Comparison of ENCODE assay signal across 1 cellular context in the genomic region with DNA sequence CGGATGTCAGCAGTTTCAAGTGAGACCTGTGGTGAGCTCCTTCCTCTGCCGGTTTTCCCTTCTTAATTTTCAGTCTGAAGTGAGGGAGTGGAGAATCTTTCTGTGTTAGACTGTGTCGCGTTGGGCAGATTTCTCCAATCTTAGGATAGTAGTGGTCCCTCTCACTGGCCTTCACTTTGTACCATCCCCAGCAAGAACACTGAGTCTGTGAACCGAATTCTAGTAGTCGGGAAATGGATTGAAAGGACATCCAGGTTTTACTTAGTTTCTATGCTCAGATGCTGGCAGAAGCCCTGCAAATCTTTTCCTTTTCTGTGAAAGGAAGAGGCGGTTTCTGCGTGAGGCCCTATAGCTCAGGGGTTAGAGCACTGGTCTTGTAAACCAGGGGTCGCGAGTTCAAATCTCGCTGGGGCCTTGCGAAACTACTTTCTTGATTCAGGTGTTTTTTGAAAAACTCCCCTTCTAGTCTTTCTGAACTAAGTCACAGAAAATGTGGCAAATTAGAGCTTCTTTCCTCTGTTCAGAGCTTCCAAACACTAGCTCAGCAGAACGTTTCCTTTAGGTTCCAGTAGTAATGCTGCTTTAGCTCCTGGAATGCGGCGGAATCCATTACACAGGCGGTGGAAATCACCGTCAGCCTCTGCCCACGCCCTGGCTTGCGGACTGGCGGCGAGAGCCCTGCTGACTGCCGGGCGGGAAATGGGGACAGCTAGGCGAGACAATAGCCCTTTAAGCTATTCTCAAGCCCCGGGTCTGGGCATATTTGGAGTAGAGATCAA.
TF ChIP-seq lines count a peak whose summit lies in the region.

No MANE protein-coding gene starts in this region.

TF ChIP-seq in HepG2, 621 proteins besides CTCF, POLR2A, EP300 and RAD21 (continued from another document and continues in another):
- TF ChIP-seq, protein P1, sequence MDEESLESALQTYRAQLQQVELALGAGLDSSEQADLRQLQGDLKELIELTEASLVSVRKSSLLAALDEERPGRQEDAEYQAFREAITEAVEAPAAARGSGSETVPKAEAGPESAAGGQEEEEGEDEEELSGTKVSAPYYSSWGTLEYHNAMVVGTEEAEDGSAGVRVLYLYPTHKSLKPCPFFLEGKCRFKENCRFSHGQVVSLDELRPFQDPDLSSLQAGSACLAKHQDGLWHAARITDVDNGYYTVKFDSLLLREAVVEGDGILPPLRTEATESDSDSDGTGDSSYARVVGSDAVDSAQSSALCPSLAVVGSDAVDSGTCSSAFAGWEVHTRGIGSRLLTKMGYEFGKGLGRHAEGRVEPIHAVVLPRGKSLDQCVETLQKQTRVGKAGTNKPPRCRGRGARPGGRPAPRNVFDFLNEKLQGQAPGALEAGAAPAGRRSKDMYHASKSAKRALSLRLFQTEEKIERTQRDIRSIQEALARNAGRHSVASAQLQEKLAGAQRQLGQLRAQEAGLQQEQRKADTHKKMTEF (CRISPR knock-in tag; IDR thresholded peaks at IDR 0.05), result peak; percentile 82
- TF ChIP-seq MTF2 (CRISPR knock-in tag; IDR thresholded peaks at IDR 0.05; ENCODE audit: borderline replicate concordance) (no peak), FOXK2 (IDR thresholded peaks at IDR 0.05) (no peak), ZSCAN22 (CRISPR knock-in tag; IDR thresholded peaks at IDR 0.05) (peak; percentile 42; the same call in 1 of the 2 replicates), KDM3A (CRISPR knock-in tag; IDR thresholded peaks at IDR 0.05; ENCODE audit: low read depth) (peak; percentile 11; the same call in 1 of the 2 replicates), HDAC1 (CRISPR knock-in tag; IDR thresholded peaks at IDR 0.05) (peak; percentile 56; the same call in 1 of the 2 replicates), ZKSCAN8 (CRISPR knock-in tag; IDR thresholded peaks at IDR 0.05; ENCODE audit: borderline replicate concordance) (peak; percentile 45; the same call in 1 of the 2 replicates), MXI1 (IDR thresholded peaks at IDR 0.05; ENCODE audit: borderline replicate concordance, low read depth, low read length) (no peak; the same call in 2 of the 3 replicates), NKX3-1 (CRISPR knock-in tag; IDR thresholded peaks at IDR 0.05) (0 out of 2 replicates have a peak, but pooled peaks have one; percentile 85), ONECUT2 (CRISPR knock-in tag; IDR thresholded peaks at IDR 0.05) (0 out of 2 replicates have a peak, but pooled peaks have one; percentile 11), KLF15 (CRISPR knock-in tag; IDR thresholded peaks at IDR 0.05; ENCODE audit: borderline replicate concordance) (peak; percentile 21; the same call in 1 of the 2 replicates), BCL6 (CRISPR knock-in tag; IDR thresholded peaks at IDR 0.05) (peak; percentile 25; the same call in 1 of the 2 replicates), KAT7 (CRISPR knock-in tag; IDR thresholded peaks at IDR 0.05; ENCODE audit: borderline replicate concordance) (no peak), ZBTB20 (CRISPR knock-in tag; IDR thresholded peaks at IDR 0.05; ENCODE audit: borderline replicate concordance, low read depth) (peak; percentile 78; the same call in 1 of the 2 replicates), NPAS2 (CRISPR knock-in tag; IDR thresholded peaks at IDR 0.05; ENCODE audit: borderline replicate concordance) (no peak), ZNF34 (CRISPR knock-in tag; IDR thresholded peaks at IDR 0.05; ENCODE audit: borderline replicate concordance) (peak; percentile 76; the same call in 1 of the 2 replicates), ZNF775 (CRISPR knock-in tag; IDR thresholded peaks at IDR 0.05; ENCODE audit: borderline replicate concordance) (0 out of 2 replicates have a peak, but pooled peaks have one; percentile 38), ZSCAN30 (CRISPR knock-in tag; IDR thresholded peaks at IDR 0.05) (peak; percentile 33; the same call in 1 of the 2 replicates), ZIK1 (CRISPR knock-in tag; IDR thresholded peaks at IDR 0.05; ENCODE audit: borderline replicate concordance, low read depth) (0 out of 2 replicates have a peak, but pooled peaks have one; percentile 22), ZNF234 (CRISPR knock-in tag; conservative IDR thresholded peaks at IDR 0.05) (0 out of 2 replicates have a peak, but pooled peaks have one; percentile 26), ATM (IDR thresholded peaks at IDR 0.05; ENCODE audit: borderline replicate concordance) (no peak), ZNF570 (CRISPR knock-in tag; IDR thresholded peaks at IDR 0.05; ENCODE audit: borderline replicate concordance) (no peak; the same call in 1 of the 2 replicates), RFXAP (CRISPR knock-in tag; IDR thresholded peaks at IDR 0.05; ENCODE audit: borderline replicate concordance) (peak; percentile 75), ZNF263 (CRISPR knock-in tag; IDR thresholded peaks at IDR 0.05) (0 out of 2 replicates have a peak, but pooled peaks have one; percentile 45), HNF1B (CRISPR knock-in tag; IDR thresholded peaks at IDR 0.05) (peak; percentile 65), ZNF407 (CRISPR knock-in tag; IDR thresholded peaks at IDR 0.05; ENCODE audit: not compliant biosample characterization) (no peak), NR2F2 (IDR thresholded peaks at IDR 0.05; ENCODE audit: borderline replicate concordance, low read depth) (no peak)
- TF ChIP-seq, protein P2, sequence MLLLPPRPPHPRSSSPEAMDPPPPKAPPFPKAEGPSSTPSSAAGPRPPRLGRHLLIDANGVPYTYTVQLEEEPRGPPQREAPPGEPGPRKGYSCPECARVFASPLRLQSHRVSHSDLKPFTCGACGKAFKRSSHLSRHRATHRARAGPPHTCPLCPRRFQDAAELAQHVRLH (CRISPR knock-in tag; IDR thresholded peaks at IDR 0.05; ENCODE audit: borderline replicate concordance, low read depth), result peak; percentile 91
- TF ChIP-seq, protein P3, sequence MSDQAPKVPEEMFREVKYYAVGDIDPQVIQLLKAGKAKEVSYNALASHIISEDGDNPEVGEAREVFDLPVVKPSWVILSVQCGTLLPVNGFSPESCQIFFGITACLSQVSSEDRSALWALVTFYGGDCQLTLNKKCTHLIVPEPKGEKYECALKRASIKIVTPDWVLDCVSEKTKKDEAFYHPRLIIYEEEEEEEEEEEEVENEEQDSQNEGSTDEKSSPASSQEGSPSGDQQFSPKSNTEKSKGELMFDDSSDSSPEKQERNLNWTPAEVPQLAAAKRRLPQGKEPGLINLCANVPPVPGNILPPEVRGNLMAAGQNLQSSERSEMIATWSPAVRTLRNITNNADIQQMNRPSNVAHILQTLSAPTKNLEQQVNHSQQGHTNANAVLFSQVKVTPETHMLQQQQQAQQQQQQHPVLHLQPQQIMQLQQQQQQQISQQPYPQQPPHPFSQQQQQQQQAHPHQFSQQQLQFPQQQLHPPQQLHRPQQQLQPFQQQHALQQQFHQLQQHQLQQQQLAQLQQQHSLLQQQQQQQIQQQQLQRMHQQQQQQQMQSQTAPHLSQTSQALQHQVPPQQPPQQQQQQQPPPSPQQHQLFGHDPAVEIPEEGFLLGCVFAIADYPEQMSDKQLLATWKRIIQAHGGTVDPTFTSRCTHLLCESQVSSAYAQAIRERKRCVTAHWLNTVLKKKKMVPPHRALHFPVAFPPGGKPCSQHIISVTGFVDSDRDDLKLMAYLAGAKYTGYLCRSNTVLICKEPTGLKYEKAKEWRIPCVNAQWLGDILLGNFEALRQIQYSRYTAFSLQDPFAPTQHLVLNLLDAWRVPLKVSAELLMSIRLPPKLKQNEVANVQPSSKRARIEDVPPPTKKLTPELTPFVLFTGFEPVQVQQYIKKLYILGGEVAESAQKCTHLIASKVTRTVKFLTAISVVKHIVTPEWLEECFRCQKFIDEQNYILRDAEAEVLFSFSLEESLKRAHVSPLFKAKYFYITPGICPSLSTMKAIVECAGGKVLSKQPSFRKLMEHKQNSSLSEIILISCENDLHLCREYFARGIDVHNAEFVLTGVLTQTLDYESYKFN (CRISPR knock-in tag; conservative IDR thresholded peaks at IDR 0.05), result peak; percentile 45; the same call in 1 of the 2 replicates
- TF ChIP-seq, protein P4, sequence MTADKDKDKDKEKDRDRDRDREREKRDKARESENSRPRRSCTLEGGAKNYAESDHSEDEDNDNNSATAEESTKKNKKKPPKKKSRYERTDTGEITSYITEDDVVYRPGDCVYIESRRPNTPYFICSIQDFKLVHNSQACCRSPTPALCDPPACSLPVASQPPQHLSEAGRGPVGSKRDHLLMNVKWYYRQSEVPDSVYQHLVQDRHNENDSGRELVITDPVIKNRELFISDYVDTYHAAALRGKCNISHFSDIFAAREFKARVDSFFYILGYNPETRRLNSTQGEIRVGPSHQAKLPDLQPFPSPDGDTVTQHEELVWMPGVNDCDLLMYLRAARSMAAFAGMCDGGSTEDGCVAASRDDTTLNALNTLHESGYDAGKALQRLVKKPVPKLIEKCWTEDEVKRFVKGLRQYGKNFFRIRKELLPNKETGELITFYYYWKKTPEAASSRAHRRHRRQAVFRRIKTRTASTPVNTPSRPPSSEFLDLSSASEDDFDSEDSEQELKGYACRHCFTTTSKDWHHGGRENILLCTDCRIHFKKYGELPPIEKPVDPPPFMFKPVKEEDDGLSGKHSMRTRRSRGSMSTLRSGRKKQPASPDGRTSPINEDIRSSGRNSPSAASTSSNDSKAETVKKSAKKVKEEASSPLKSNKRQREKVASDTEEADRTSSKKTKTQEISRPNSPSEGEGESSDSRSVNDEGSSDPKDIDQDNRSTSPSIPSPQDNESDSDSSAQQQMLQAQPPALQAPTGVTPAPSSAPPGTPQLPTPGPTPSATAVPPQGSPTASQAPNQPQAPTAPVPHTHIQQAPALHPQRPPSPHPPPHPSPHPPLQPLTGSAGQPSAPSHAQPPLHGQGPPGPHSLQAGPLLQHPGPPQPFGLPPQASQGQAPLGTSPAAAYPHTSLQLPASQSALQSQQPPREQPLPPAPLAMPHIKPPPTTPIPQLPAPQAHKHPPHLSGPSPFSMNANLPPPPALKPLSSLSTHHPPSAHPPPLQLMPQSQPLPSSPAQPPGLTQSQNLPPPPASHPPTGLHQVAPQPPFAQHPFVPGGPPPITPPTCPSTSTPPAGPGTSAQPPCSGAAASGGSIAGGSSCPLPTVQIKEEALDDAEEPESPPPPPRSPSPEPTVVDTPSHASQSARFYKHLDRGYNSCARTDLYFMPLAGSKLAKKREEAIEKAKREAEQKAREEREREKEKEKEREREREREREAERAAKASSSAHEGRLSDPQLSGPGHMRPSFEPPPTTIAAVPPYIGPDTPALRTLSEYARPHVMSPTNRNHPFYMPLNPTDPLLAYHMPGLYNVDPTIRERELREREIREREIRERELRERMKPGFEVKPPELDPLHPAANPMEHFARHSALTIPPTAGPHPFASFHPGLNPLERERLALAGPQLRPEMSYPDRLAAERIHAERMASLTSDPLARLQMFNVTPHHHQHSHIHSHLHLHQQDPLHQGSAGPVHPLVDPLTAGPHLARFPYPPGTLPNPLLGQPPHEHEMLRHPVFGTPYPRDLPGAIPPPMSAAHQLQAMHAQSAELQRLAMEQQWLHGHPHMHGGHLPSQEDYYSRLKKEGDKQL (CRISPR knock-in tag; IDR thresholded peaks at IDR 0.05; ENCODE audit: low read depth), result 0 out of 2 replicates have a peak, but pooled peaks have one; percentile 21
